Comparison of ENCODE assay signal across 8 cellular contexts in genomic region chr2:237966250-237966564, GRCh38. TPM values are rescaled to one million over a fixed set of nuclear protein-coding genes. Genes with fewer than 3 reads are reported as not detected.
DNase-seq lines count a peak whose midpoint lies in the region; ATAC-seq and TF ChIP-seq lines count a peak whose summit lies in the region.

No MANE protein-coding gene starts in this region.

- H3K36me3 ChIP-seq in DND-41 (ENCODE audit: insufficient read depth, low read length) (peaks cover 3% of the 10 kb centered on the region; the same call in 1 of the 2 replicates), colonic mucosa (no peaks in the 10 kb centered on the region)

- peak overlapping the region; percentile 34; the same call in 1 of the 2 replicates for H3K27ac ChIP-seq in DND-41 (ENCODE audit: low read length)
- peak overlapping the region; percentile 7 for H3K27ac ChIP-seq in colonic mucosa

- H3K27me3 Mint-ChIP-seq in naive thymus-derived CD8-positive, alpha-beta T cell, result no peaks in the 10 kb centered on the region

- H3K36me3 Mint-ChIP-seq in naive thymus-derived CD8-positive, alpha-beta T cell, result peaks cover 0 to 3% (median 3%) of the 10 kb centered on the region in 3 donors

- H3K9ac ChIP-seq in DND-41 (ENCODE audit: low read depth, low read length), result peak overlapping the region; percentile 61
- peak overlapping the region; percentile 81 to 90 for H3K9ac ChIP-seq in colonic mucosa (ENCODE audit: low read depth in 2 of 2, low read length in 2 of 2)

- DNase-seq in DND-41 (no peak), colonic mucosa (no peak), T1000 (lab: John Stamatoyannopoulos, UW) (no peak), Kasumi-1 (lab: John Stamatoyannopoulos, UW) (no peak), NCI-H2029 treated with DMSO at 0.1 percent for 48 hours (lab: John Stamatoyannopoulos, UW) (no peak)
- DNase-seq in naive thymus-derived CD8-positive, alpha-beta T cell, result no peak

- H3K9me3 Mint-ChIP-seq in naive thymus-derived CD8-positive, alpha-beta T cell, result peaks cover 0 to 25% (median 9%) of the 10 kb centered on the region in 9 donors

- peaks cover 35% of the 10 kb centered on the region for H3K79me2 ChIP-seq in DND-41 (ENCODE audit: insufficient read depth, low read length)

- intact Hi-C loops in colonic mucosa (cut with DNase I), result no loop called here

- peak overlapping the region; percentile 85 for H3K4me2 ChIP-seq in DND-41 (ENCODE audit: insufficient read depth, low read length)

- peaks cover 24 to 41% (median 37%) of the 10 kb centered on the region in 4 donors for H3K4me1 Mint-ChIP-seq in naive thymus-derived CD8-positive, alpha-beta T cell

- ATAC-seq in DND-41 (ENCODE audit: insufficient read depth, low read depth) (no peak), HG03571 (IDR thresholded peaks at IDR 0.05; ENCODE audit: unreplicated experiment) (peak; percentile 25), GM19452 (IDR thresholded peaks at IDR 0.05; ENCODE audit: unreplicated experiment) (no peak)
- no peak for ATAC-seq in naive thymus-derived CD8-positive, alpha-beta T cell

- H3K27me3 ChIP-seq in DND-41 (ENCODE audit: insufficient read depth, low read length, poor library complexity) (no peaks in the 10 kb centered on the region), colonic mucosa (no peaks in the 10 kb centered on the region)

- peak overlapping the region; percentile 5 to 82; a peak in 3 of 4 replicates for H3K4me3 ChIP-seq in DND-41 (ENCODE audit: low read depth in 1 of 2, low read length in 2 of 2)
- peak overlapping the region; percentile 74 for H3K4me3 ChIP-seq in colonic mucosa

- H2AFZ ChIP-seq in DND-41 (ENCODE audit: low read depth, low read length), result peak overlapping the region; percentile 82

- H3K4me1 ChIP-seq in DND-41 (ENCODE audit: insufficient read depth, low read length) (peaks cover 33% of the 10 kb centered on the region), colonic mucosa (peaks cover 11% of the 10 kb centered on the region)

- H3K27ac Mint-ChIP-seq in naive thymus-derived CD8-positive, alpha-beta T cell, result peak overlapping the region; percentile 73 to 89 (median 82)

- H3K4me3 Mint-ChIP-seq in naive thymus-derived CD8-positive, alpha-beta T cell, result peak overlapping the region; percentile 79 to 92 (median 86)

- peaks cover 22% of the 10 kb centered on the region for H4K20me1 ChIP-seq in DND-41 (ENCODE audit: insufficient read depth, low read length)

- no peak for TF ChIP-seq CTCF in DND-41 (IDR thresholded peaks at IDR 0.05; ENCODE audit: borderline replicate concordance, extremely low read depth, low read length, poor library complexity, severe bottlenecking)
- TF ChIP-seq CTCF in colonic mucosa (IDR thresholded peaks at IDR 0.05), result no peak

- H3K9me3 ChIP-seq in DND-41 (ENCODE audit: insufficient read depth, low read length, severe bottlenecking) (peaks cover 12% of the 10 kb centered on the region), colonic mucosa (peaks cover 3% of the 10 kb centered on the region)

- POLR2A ChIA-PET in naive thymus-derived CD8-positive, alpha-beta T cell (lab: Charles Lee), result interaction anchor here (0.6 kb wide), 1 partner anchor 17 kb away, joined by 3 read pairs; no protein-coding TSS in a partner anchor

RNA-seq across cellular contexts. Expression of gene UBE2F, which starts 0.6 kb away (rescaled TPM):
- total RNA-seq in colonic mucosa, result 10 to 100 TPM; 51.8 to 54.7 TPM
- total RNA-seq in naive thymus-derived CD8-positive, alpha-beta T cell, result 10 to 100 TPM; 33.9 to 35.2 TPM
- 10 to 100 TPM; 41.5 to 67.3 (median 67.0) TPM for polyA plus RNA-seq in naive thymus-derived CD8-positive, alpha-beta T cell
